Comparison of ENCODE assay signal across 9 cellular contexts in the genomic region with DNA sequence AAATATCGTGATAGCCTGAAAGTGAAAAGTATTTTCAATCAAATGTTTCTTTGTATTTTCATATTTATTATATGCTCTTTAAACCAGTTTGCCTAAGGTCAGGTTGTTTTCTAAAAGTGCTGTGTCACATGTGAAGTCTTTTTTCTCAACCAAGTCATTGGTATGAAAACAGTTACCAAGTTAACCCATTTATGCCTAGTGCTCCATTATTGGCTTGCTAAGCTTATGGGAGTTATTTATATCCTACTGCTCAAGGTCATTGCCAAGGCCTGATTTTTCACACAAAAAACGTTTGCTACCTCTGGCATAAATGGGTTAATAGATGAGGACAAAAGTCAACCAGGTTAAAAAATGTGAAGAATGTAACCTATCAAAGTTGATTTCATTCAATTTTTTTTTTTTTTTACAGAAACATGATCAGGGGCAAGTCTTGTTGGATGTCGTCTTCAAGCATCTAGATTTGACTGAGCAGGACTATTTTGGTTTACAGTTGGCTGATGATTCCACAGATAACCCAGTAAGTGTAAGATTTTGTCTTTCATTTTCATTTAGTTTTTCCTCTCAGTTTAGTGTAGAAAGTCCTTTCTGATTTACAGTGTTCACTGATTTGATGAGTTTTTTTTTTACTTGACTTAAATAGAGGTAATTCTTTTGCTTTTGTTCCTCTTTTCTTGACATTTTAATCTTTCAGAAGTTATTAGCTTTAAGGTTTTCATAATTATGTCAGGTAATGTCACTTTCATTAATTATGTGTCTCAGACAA.
DNase-seq lines count a peak whose midpoint lies in the region; ATAC-seq, FAIRE-seq and TF ChIP-seq lines count a peak whose summit lies in the region.
"Had no signal": no experiment of that assay in that cellular context is flagged by ENCODE, and none has a peak within 500 bp of the region (broad histone marks: within the 10 kb centered on the region; RNA-seq: fewer than 3 reads in every experiment).

No MANE protein-coding gene starts in this region.

- POLR2A ChIA-PET in H1 (lab: Charles Lee; ENCODE audit: partially characterized antibody), result interaction anchor here (1.8 kb wide), 1 partner anchor 11 kb away, joined by 6 read pairs; no protein-coding TSS in a partner anchor

- H2AFZ ChIP-seq in H1 (ENCODE audit: low read length), result no peak overlapping the region

- no peak overlapping the region for H3K23ac ChIP-seq in H1 (ENCODE audit: insufficient read length)

- H3K4me3 ChIP-seq in H1 (ENCODE audit: extremely low read depth in 1 of 4, insufficient read depth in 2 of 4, low read depth in 3 of 4, low read length in 4 of 4) (no peak overlapping the region), mucosa of descending colon (no peak overlapping the region)

- H2BK120ac ChIP-seq in H1 (replicated peaks; ENCODE audit: low read depth, low read length), result no peak overlapping the region

- no peak overlapping the region for H2BK12ac ChIP-seq in H1 (ENCODE audit: low read depth, low read length)

- no peak overlapping the region for H3K4ac ChIP-seq in H1 (replicated peaks; ENCODE audit: insufficient read length, low read depth, low read length)

- no peak overlapping the region for H3K18ac ChIP-seq in H1 (ENCODE audit: extremely low read depth, low read length)

- no peak overlapping the region for H3K56ac ChIP-seq in H1 (replicated peaks; ENCODE audit: insufficient read length, low read depth, low read length)

- no peaks in the 10 kb centered on the region for H3K27me3 ChIP-seq in H1 (replicated peaks in 1 of 4; ENCODE audit: control insufficient read depth in 3 of 4, extremely low read depth in 1 of 4, insufficient read depth in 3 of 4, low read length in 3 of 4)

- FAIRE-seq in H1 (lab: Jason Lieb, UNC), result peak; percentile 50
- FAIRE-seq in RCC 7860 (lab: Jason Lieb, UNC), result no peak

- H3K27ac ChIP-seq in H1 (ENCODE audit: low read depth, low read length), result no peak overlapping the region

- no peak overlapping the region for H3K9ac ChIP-seq in H1 (replicated peaks in 1 of 4; ENCODE audit: extremely low read depth in 1 of 4, low read depth in 3 of 4, low read length in 3 of 4)

- TF ChIP-seq RAD21 in H1 (IDR thresholded peaks at IDR 0.05 in 1 of 2, conservative IDR thresholded peaks at IDR 0.05 in 1 of 2; ENCODE audit: low read depth in 2 of 2, low read length in 2 of 2), result no peak

- H2BK15ac ChIP-seq in H1 (ENCODE audit: low read length), result no peak overlapping the region

- H3K79me2 ChIP-seq in H1 (ENCODE audit: control insufficient read depth in 1 of 2, insufficient read depth in 2 of 2, low read length in 2 of 2), result peaks cover 0 to 94% of the 10 kb centered on the region in 2 experiments; a peak in 3 of 4 replicates

- ATAC-seq in GM18519 (IDR thresholded peaks at IDR 0.05; ENCODE audit: low FRiP score, unreplicated experiment), result peak; percentile 83
- peak; percentile 87 for ATAC-seq in GM21390 (IDR thresholded peaks at IDR 0.05; ENCODE audit: unreplicated experiment)
- ATAC-seq in HG03175 (IDR thresholded peaks at IDR 0.05; ENCODE audit: unreplicated experiment), result peak; percentile 90
- ATAC-seq in mucosa of descending colon, result no peak

- intact Hi-C loops in mucosa of descending colon (cut with DNase I, micrococcal nuclease), result no loop called here

- H3K23me2 ChIP-seq in H1 (ENCODE audit: low read depth, low read length), result no peaks in the 10 kb centered on the region

- H4K91ac ChIP-seq in H1 (replicated peaks; ENCODE audit: insufficient read length, low read length), result no peak overlapping the region

- H4K20me1 ChIP-seq in H1 (replicated peaks in 1 of 2; ENCODE audit: control insufficient read depth in 1 of 2, insufficient read depth in 2 of 2, low read length in 2 of 2), result peaks cover 0 to 3% of the 10 kb centered on the region in 2 experiments

- TF ChIP-seq EP300 in H1 (IDR thresholded peaks at IDR 0.05; ENCODE audit: borderline replicate concordance in 1 of 2, low read depth in 2 of 2, low read length in 2 of 2), result no peak

- H3K14ac ChIP-seq in H1 (ENCODE audit: insufficient read length), result no peak overlapping the region

- no peak for TF ChIP-seq POLR2A in H1 (IDR thresholded peaks at IDR 0.05; ENCODE audit: control extremely low read depth in 1 of 2, low read depth in 2 of 2, low read length in 2 of 2)

- H2BK5ac ChIP-seq in H1 (ENCODE audit: low read depth, low read length), result no peak overlapping the region

- no peak overlapping the region for H4K8ac ChIP-seq in H1 (ENCODE audit: extremely low read depth, insufficient read depth, low read length)

- peaks cover 0 to 3% (median 0%) of the 10 kb centered on the region in 4 experiments; a peak in 2 of 8 replicates for H3K36me3 ChIP-seq in H1 (ENCODE audit: control insufficient read depth in 2 of 4, insufficient read depth in 4 of 4, low read length in 3 of 4)
- H3K36me3 ChIP-seq in mucosa of descending colon (ENCODE audit: low read depth), result no peaks in the 10 kb centered on the region

- no peak for TF ChIP-seq CTCF in H1 (IDR thresholded peaks at IDR 0.05; ENCODE audit: control extremely low read depth in 1 of 3, insufficient read depth in 1 of 3, low read depth in 1 of 3, low read length in 3 of 3)
- no peak for TF ChIP-seq CTCF in mucosa of descending colon (IDR thresholded peaks at IDR 0.05)

- no peak overlapping the region for H3K4me2 ChIP-seq in H1 (ENCODE audit: insufficient read depth in 1 of 2, low read depth in 2 of 2, low read length in 2 of 2)

- H3K79me1 ChIP-seq in H1 (ENCODE audit: low read depth, low read length), result peaks cover 4% of the 10 kb centered on the region; the same call in 1 of the 2 replicates

- CTCF ChIA-PET in H1 (lab: Charles Lee; ENCODE audit: partially characterized antibody), result no interaction called here

- no peak overlapping the region for H2BK20ac ChIP-seq in H1 (ENCODE audit: low read length)

- 67% methylated on average over 3 of the region's 3 CpGs; no CpG with 5 or more reads in 1 of the 2 experiments for WGBS in H1 (ENCODE audit: extremely low coverage in 1 of 2, insufficient coverage in 1 of 2, insufficient read length in 1 of 2, insufficient replicate concordance in 2 of 2, low coverage in 1 of 2, low lambda C conversion rate in 2 of 2, missing lambda C conversion rate in 1 of 2), 2 experiments

- H3K4me1 ChIP-seq in H1 (replicated peaks in 1 of 4; ENCODE audit: control insufficient read depth in 3 of 4, insufficient read depth in 4 of 4, low read length in 3 of 4) (peaks cover 0 to 5% (median 0%) of the 10 kb centered on the region in 4 experiments; a peak in 1 of 7 replicates), mucosa of descending colon (ENCODE audit: low read depth) (no peaks in the 10 kb centered on the region)

- H4K5ac ChIP-seq in H1 (ENCODE audit: insufficient read length, low read depth, low read length), result no peak overlapping the region

- DNase-seq in H1 (ENCODE audit: low read depth in 1 of 2, low spot score in 2 of 2), result no peak
- DNase-seq in SHP77 (lab: John Stamatoyannopoulos, UW), result no peak
- no peak for DNase-seq in NCI-H1105 treated with DMSO at 0.1 percent for 48 hours (lab: John Stamatoyannopoulos, UW)
- DNase-seq in mucosa of descending colon, result no peak
- no peak for DNase-seq in RCC 7860 (ENCODE audit: low spot score)
- DNase-seq: IMR-90 had no signal

- no peak overlapping the region for H2AK5ac ChIP-seq in H1 (ENCODE audit: low read depth, low read length)

- H3K9me3 ChIP-seq in H1 (ENCODE audit: insufficient read depth in 2 of 2, low read depth in 1 of 2, low read length in 1 of 2) (no peaks in the 10 kb centered on the region), mucosa of descending colon (no peaks in the 10 kb centered on the region)

TF ChIP-seq in H1, 55 proteins besides CTCF, POLR2A, EP300 and RAD21:
- TF ChIP-seq RBBP5 (IDR thresholded peaks at IDR 0.05; ENCODE audit: borderline replicate concordance, low read depth, low read length) (no peak), NRF1 (IDR thresholded peaks at IDR 0.05; ENCODE audit: low read depth, low read length) (no peak), JUN (IDR thresholded peaks at IDR 0.05; ENCODE audit: low read depth, low read length) (no peak), CBX5 (IDR thresholded peaks at IDR 0.05; ENCODE audit: low read depth, low read length) (no peak), GABPA (IDR thresholded peaks at IDR 0.05; ENCODE audit: borderline replicate concordance, insufficient read depth, low read length) (no peak), SIRT6 (IDR thresholded peaks at IDR 0.05; ENCODE audit: low read length) (no peak), TCF12 (IDR thresholded peaks at IDR 0.05; ENCODE audit: low read depth, low read length) (no peak), POLR2AphosphoS5 (IDR thresholded peaks at IDR 0.05; ENCODE audit: low read depth, low read length) (no peak), BRCA1 (IDR thresholded peaks at IDR 0.05; ENCODE audit: low read depth, low read length) (no peak), KDM5A (IDR thresholded peaks at IDR 0.05; ENCODE audit: low read length) (no peak)
- TF ChIP-seq, protein P1, sequence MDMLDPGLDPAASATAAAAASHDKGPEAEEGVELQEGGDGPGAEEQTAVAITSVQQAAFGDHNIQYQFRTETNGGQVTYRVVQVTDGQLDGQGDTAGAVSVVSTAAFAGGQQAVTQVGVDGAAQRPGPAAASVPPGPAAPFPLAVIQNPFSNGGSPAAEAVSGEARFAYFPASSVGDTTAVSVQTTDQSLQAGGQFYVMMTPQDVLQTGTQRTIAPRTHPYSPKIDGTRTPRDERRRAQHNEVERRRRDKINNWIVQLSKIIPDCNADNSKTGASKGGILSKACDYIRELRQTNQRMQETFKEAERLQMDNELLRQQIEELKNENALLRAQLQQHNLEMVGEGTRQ (IDR thresholded peaks at IDR 0.05; ENCODE audit: low read length), result no peak
TF ChIP-seq in H1: peak in this region for 0.
